1 cellular context compared by ENCODE assay signal in genomic region chr10:84521015-84521414, GRCh38.
TF ChIP-seq lines count a peak whose summit lies in the region.

No MANE protein-coding gene starts in this region.

TF ChIP-seq in GM23338, 12 proteins besides CTCF, POLR2A, EP300 and RAD21 (continued from another document):
- TF ChIP-seq ZNF462 (CRISPR knock-in tag; IDR thresholded peaks at IDR 0.05): no peak
